Comparison of ENCODE assay signal across 21 cellular contexts in genomic region chr10:110403593-110403992, GRCh38.
"Had no signal": no experiment of that assay in that cellular context is flagged by ENCODE, and none has a peak within 500 bp of the region (broad histone marks: within the 10 kb centered on the region; RNA-seq: fewer than 3 reads in every experiment).

No MANE protein-coding gene starts in this region.

- H3K4me1 ChIP-seq: gastrocnemius medialis, right lobe of liver had no signal

- DNase-seq: colonic mucosa; effector memory CD4-positive, alpha-beta T cell; foreskin fibroblast; gastrocnemius medialis; head of caudate nucleus; natural killer cell; occipital lobe; ovary; retina; right lobe of liver; small intestine; stimulated activated CD4-positive, alpha-beta T cell treated with anti-CD3 and anti-CD28 coated beads, Interleukin-12 subunit alpha, Interleukin-12 subunit beta, amount 100 ng/mL, for 4 hours; stimulated activated CD4-positive, alpha-beta T cell treated with anti-CD3 and anti-CD28 coated beads, Interleukin-1b, Interleukin-23, amount 100 ng/mL, for 48 hours; stimulated activated CD4-positive, alpha-beta T cell treated with anti-CD3 and anti-CD28 coated beads, Interleukin-4, amount 100 ng/mL, for 1 hour; stimulated activated CD8-positive, alpha-beta memory T cell treated with anti-CD3 and anti-CD28 coated beads, Interleukin-4, amount 100 ng/mL, for 48 hours; stimulated activated naive CD4-positive, alpha-beta T cell; stimulated activated naive CD8-positive, alpha-beta T cell treated with anti-CD3 and anti-CD28 coated beads, Interleukin-15, amount 100 ng/mL, for 72 hours; transverse colon had no signal

- H3K4me3 ChIP-seq: colonic mucosa, gastrocnemius medialis, ovary, right lobe of liver, suprapubic skin, transverse colon, vagina had no signal

- ATAC-seq: gastrocnemius medialis; left lobe of liver; natural killer cell; right lobe of liver; stimulated activated naive CD8-positive, alpha-beta T cell treated with anti-CD3 and anti-CD28 coated beads, Interleukin-15, amount 100 ng/mL, for 72 hours had no signal

- H3K9me3 ChIP-seq: colonic mucosa, gastrocnemius medialis, ovary, right lobe of liver, suprapubic skin, transverse colon, vagina had no signal

- H3K36me3 ChIP-seq: colonic mucosa, gastrocnemius medialis, ovary, right lobe of liver, suprapubic skin, transverse colon, vagina had no signal

- H3K27me3 ChIP-seq: colonic mucosa, gastrocnemius medialis, ovary, right lobe of liver, suprapubic skin, transverse colon, vagina had no signal

- H3K27ac ChIP-seq: colonic mucosa, gastrocnemius medialis, ovary, right lobe of liver, suprapubic skin, transverse colon, vagina had no signal
